21 cellular contexts compared by ENCODE assay signal in the genomic region with DNA sequence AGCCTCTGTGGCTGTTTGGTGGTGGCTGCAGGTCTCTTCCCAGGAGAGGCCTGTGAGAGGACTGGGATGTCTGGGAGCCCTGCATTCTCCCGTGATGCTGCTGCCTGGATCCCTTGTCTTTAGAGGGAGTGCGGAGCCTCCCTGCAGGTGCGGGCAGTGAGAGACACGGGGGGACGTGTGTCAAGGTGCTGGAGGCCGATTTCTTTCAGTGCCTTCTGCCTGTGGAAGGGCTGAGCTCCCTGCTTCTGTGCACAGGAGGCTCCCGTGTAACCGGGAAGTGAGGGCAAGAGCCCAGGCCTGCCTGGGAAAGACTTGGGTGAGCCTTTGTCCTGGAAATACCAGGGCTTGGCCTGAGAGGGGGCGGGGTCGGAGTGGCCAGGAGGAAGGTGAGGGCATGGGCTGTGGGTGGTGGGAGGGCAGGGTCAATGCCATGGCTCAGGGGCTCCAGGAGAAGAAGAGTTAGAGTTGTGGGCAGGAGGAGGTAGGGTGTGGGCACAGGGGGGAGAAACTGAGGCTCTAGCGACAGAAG.
"Had no signal": no experiment of that assay in that cellular context is flagged by ENCODE, and none has a peak within 500 bp of the region (broad histone marks: within the 10 kb centered on the region; RNA-seq: fewer than 3 reads in every experiment).

No MANE protein-coding gene starts in this region.

- H3K4me1 Mint-ChIP-seq: endodermal cell had no signal

- H3K27me3 Mint-ChIP-seq: progenitor cell of endocrine pancreas; stimulated activated naive CD8-positive, alpha-beta T cell treated with anti-CD3 and anti-CD28 coated beads, Interleukin-15, Interleukin-2, amounts not matched to agents 100 ng/mL and 50 ng/mL, for 24 hours had no signal

- DNase-seq: activated CD4-positive, alpha-beta memory T cell treated with anti-CD3 and anti-CD28 coated beads, Interleukin-2, amount 10 ng/mL, durations not matched to agents 7 days and 5 days; activated CD4-positive, alpha-beta T cell treated with anti-CD3 and anti-CD28 coated beads for 48 hours; activated CD4-positive, CD25-positive, alpha-beta regulatory T cell; activated gamma-delta T cell; activated naive CD4-positive, alpha-beta T cell treated with anti-CD3 and anti-CD28 coated beads, Interleukin-2, amount 50 U/mL, for 16 hours; endodermal cell; head of caudate nucleus; left colon; lower lobe of right lung; stimulated activated CD4-positive, alpha-beta T cell treated with anti-CD3 and anti-CD28 coated beads, Interleukin-4, amount 100 ng/mL, for 24 hours; substantia nigra; T1000 had no signal

- H3K36me3 Mint-ChIP-seq: naive thymus-derived CD8-positive, alpha-beta T cell had no signal

- H3K4me1 ChIP-seq: ascending aorta, gastroesophageal sphincter, lower lobe of right lung, tibial artery had no signal

- H3K9me3 ChIP-seq: ascending aorta, lower lobe of right lung, tibial artery had no signal

- H3K9me3 Mint-ChIP-seq: activated CD4-positive, alpha-beta memory T cell treated with anti-CD3 and anti-CD28 coated beads, Interleukin-2, amount 10 ng/mL, durations not matched to agents 7 days and 5 days; activated T-helper 1 cell treated with anti-CD3 and anti-CD28 coated beads, Interleukin-12 subunit alpha, Interleukin-12 subunit beta, Interleukin-2, Interleukin-4 antibody, amounts not matched to agents 30 ng/mL and 10 ng/mL and 1 ng/mL, durations not matched to agents 14 hours and 24 hours and 36 hours; naive thymus-derived CD8-positive, alpha-beta T cell; stimulated activated naive CD8-positive, alpha-beta T cell treated with anti-CD3 and anti-CD28 coated beads, Interleukin-15, Interleukin-2, amounts not matched to agents 100 ng/mL and 50 ng/mL, for 24 hours; T-helper 1 cell treated with Interleukin-12 subunit alpha and Interleukin-12 subunit beta and Interleukin-4 antibody, amounts not matched to agents 30 μg/mL and 1 μg/mL, for 36 hours had no signal

- H3K4me3 Mint-ChIP-seq: activated CD4-positive, alpha-beta memory T cell treated with anti-CD3 and anti-CD28 coated beads, Interleukin-2, amount 10 ng/mL, durations not matched to agents 7 days and 5 days; activated T-helper 1 cell treated with anti-CD3 and anti-CD28 coated beads, Interleukin-12 subunit alpha, Interleukin-12 subunit beta, Interleukin-2, Interleukin-4 antibody, amounts not matched to agents 30 ng/mL and 10 ng/mL and 1 ng/mL, durations not matched to agents 14 hours and 24 hours and 36 hours; endodermal cell; stimulated activated naive CD8-positive, alpha-beta T cell treated with anti-CD3 and anti-CD28 coated beads, Interleukin-15, Interleukin-2, amounts not matched to agents 100 ng/mL and 50 ng/mL, for 24 hours; T-helper 1 cell treated with Interleukin-12 subunit alpha and Interleukin-12 subunit beta and Interleukin-4 antibody, amounts not matched to agents 30 μg/mL and 1 μg/mL, for 36 hours had no signal

- H3K27ac ChIP-seq: ascending aorta, coronary artery, gastroesophageal sphincter, lower lobe of right lung, tibial artery had no signal

- H3K27ac Mint-ChIP-seq: activated CD4-positive, alpha-beta memory T cell treated with anti-CD3 and anti-CD28 coated beads, Interleukin-2, amount 10 ng/mL, durations not matched to agents 7 days and 5 days; activated T-helper 1 cell treated with anti-CD3 and anti-CD28 coated beads, Interleukin-12 subunit alpha, Interleukin-12 subunit beta, Interleukin-2, Interleukin-4 antibody, amounts not matched to agents 30 ng/mL and 10 ng/mL and 1 ng/mL, durations not matched to agents 14 hours and 24 hours and 36 hours; endodermal cell; progenitor cell of endocrine pancreas; stimulated activated naive CD8-positive, alpha-beta T cell treated with anti-CD3 and anti-CD28 coated beads, Interleukin-15, Interleukin-2, amounts not matched to agents 100 ng/mL and 50 ng/mL, for 24 hours; T-helper 1 cell treated with Interleukin-12 subunit alpha and Interleukin-12 subunit beta and Interleukin-4 antibody, amounts not matched to agents 30 μg/mL and 1 μg/mL, for 36 hours had no signal

- H3K36me3 ChIP-seq: ascending aorta, gastroesophageal sphincter, lower lobe of right lung, tibial artery had no signal

- ATAC-seq: gastroesophageal sphincter; left colon; lower lobe of right lung; naive thymus-derived CD8-positive, alpha-beta T cell had no signal

- H3K27me3 ChIP-seq: ascending aorta had no signal

- H3K4me3 ChIP-seq: ascending aorta, coronary artery, gastroesophageal sphincter, lower lobe of right lung, tibial artery had no signal
